Comparison of ENCODE assay signal across 15 cellular contexts in genomic region chr9:11158063-11158462, GRCh38.
A peak's percentile ranks its signal among the peaks of the same experiment; 100 is the strongest.
DNase-seq lines count a peak whose midpoint lies in the region; ATAC-seq and TF ChIP-seq lines count a peak whose summit lies in the region.
"Had no signal": no experiment of that assay in that cellular context is flagged by ENCODE, and none has a peak within 500 bp of the region (broad histone marks: within the 10 kb centered on the region; RNA-seq: fewer than 3 reads in every experiment).

No MANE protein-coding gene starts in this region.

- H3K4ac ChIP-seq in neuronal stem cell (ENCODE audit: low read length): no peak overlapping the region

- no CpG with 5 or more reads among the region's 1 CpG for WGBS in neuronal stem cell (ENCODE audit: extremely low coverage in 2 of 2, insufficient read length in 2 of 2, insufficient replicate concordance in 1 of 2), 2 donors

- H2AFZ ChIP-seq in neuronal stem cell (ENCODE audit: low read length): no peak overlapping the region
- H2AFZ ChIP-seq: GM23248 had no signal

- no peaks in the 10 kb centered on the region for H3K36me3 Mint-ChIP-seq in T-helper 2 cell treated with Interferon-gamma antibody and Interleukin-4, amounts not matched to agents 5 μg/mL and 100 μg/mL, for 36 hours (ENCODE audit: low read depth)
- no peaks in the 10 kb centered on the region for H3K36me3 Mint-ChIP-seq in activated CD8-positive, alpha-beta T cell treated with anti-CD3 and anti-CD28 coated beads for 36 hours (ENCODE audit: low read depth)
- H3K36me3 Mint-ChIP-seq: CD4-positive, CD25-positive, alpha-beta regulatory T cell had no signal

- no peaks in the 10 kb centered on the region for H3K4me1 Mint-ChIP-seq in T-helper 2 cell treated with Interferon-gamma antibody and Interleukin-4, amounts not matched to agents 5 μg/mL and 100 μg/mL, for 36 hours (ENCODE audit: low read depth)
- H3K4me1 Mint-ChIP-seq in activated CD8-positive, alpha-beta T cell treated with anti-CD3 and anti-CD28 coated beads for 36 hours (ENCODE audit: low read depth): no peaks in the 10 kb centered on the region
- H3K4me1 Mint-ChIP-seq: CD4-positive, CD25-positive, alpha-beta regulatory T cell had no signal

- H2BK12ac ChIP-seq in neuronal stem cell (ENCODE audit: low read length): no peak overlapping the region

- no peak overlapping the region for H3K27ac Mint-ChIP-seq in T-helper 2 cell treated with Interferon-gamma antibody and Interleukin-4, amounts not matched to agents 5 μg/mL and 100 μg/mL, for 36 hours
- H3K27ac Mint-ChIP-seq in activated CD8-positive, alpha-beta T cell treated with anti-CD3 and anti-CD28 coated beads for 36 hours: no peak overlapping the region
- H3K27ac Mint-ChIP-seq: CD4-positive, CD25-positive, alpha-beta regulatory T cell had no signal

- H3K9me3 ChIP-seq in neuronal stem cell (replicated peaks in 1 of 2; ENCODE audit: control insufficient read depth in 2 of 2, insufficient read depth in 1 of 2, low read depth in 1 of 2, low read length in 2 of 2): no peaks in the 10 kb centered on the region

- H4K91ac ChIP-seq in neuronal stem cell (ENCODE audit: low read depth, low read length, poor library complexity): no peak overlapping the region

- H3K27ac ChIP-seq in neuronal stem cell (replicated peaks; ENCODE audit: low read length): no peak overlapping the region
- H3K27ac ChIP-seq: BLaER1, GM23248, HL-60 had no signal

- DNase-seq in left ventricle myocardium superior (peak; percentile 7), left cardiac atrium (no peak), amniotic epithelial cell (ENCODE audit: low read depth) (peak; percentile 59), neuronal stem cell (ENCODE audit: low spot score) (no peak), ecto neural progenitor cell (ENCODE audit: low spot score) (no peak)
- no peak for DNase-seq in T-helper 2 cell treated with Interferon-gamma antibody and Interleukin-4, amounts not matched to agents 5 μg/mL and 100 μg/mL, for 36 hours (ENCODE audit: low spot score)
- no peak for DNase-seq in activated CD8-positive, alpha-beta T cell treated with anti-CD3 and anti-CD28 coated beads for 36 hours
- DNase-seq: 8988T; AML-193; CD4-positive, CD25-positive, alpha-beta regulatory T cell; DMS 273 treated with DMSO at 0.1 percent for 48 hours; GM23248 had no signal

- H3K9me3 Mint-ChIP-seq in T-helper 2 cell treated with Interferon-gamma antibody and Interleukin-4, amounts not matched to agents 5 μg/mL and 100 μg/mL, for 36 hours: peaks cover 67% of the 10 kb centered on the region
- peaks cover 20% of the 10 kb centered on the region for H3K9me3 Mint-ChIP-seq in activated CD8-positive, alpha-beta T cell treated with anti-CD3 and anti-CD28 coated beads for 36 hours

- no peak overlapping the region for H3K14ac ChIP-seq in neuronal stem cell (ENCODE audit: low read length)

- no peaks in the 10 kb centered on the region for H3K27me3 ChIP-seq in neuronal stem cell (ENCODE audit: control insufficient read depth in 3 of 3, insufficient read depth in 3 of 3, low read depth in 1 of 3, low read length in 3 of 3)
- H3K27me3 ChIP-seq: BLaER1 had no signal

- no peaks in the 10 kb centered on the region for H3K36me3 ChIP-seq in neuronal stem cell (replicated peaks in 1 of 2; ENCODE audit: control insufficient read depth in 2 of 2, insufficient read depth in 2 of 2, low read length in 2 of 2)
- H3K36me3 ChIP-seq: BLaER1 had no signal

- no peak overlapping the region for H2BK5ac ChIP-seq in neuronal stem cell (ENCODE audit: low read length)

- H3K9ac ChIP-seq in neuronal stem cell (ENCODE audit: low read depth, low read length, poor library complexity): no peak overlapping the region
- H3K9ac ChIP-seq: BLaER1, GM23248 had no signal

- H3K23ac ChIP-seq in neuronal stem cell (ENCODE audit: low read depth, low read length, poor library complexity): no peak overlapping the region

- H4K8ac ChIP-seq in neuronal stem cell (ENCODE audit: low read depth, low read length): no peak overlapping the region

- H3K4me3 Mint-ChIP-seq in T-helper 2 cell treated with Interferon-gamma antibody and Interleukin-4, amounts not matched to agents 5 μg/mL and 100 μg/mL, for 36 hours: no peak overlapping the region
- no peak overlapping the region for H3K4me3 Mint-ChIP-seq in activated CD8-positive, alpha-beta T cell treated with anti-CD3 and anti-CD28 coated beads for 36 hours
- H3K4me3 Mint-ChIP-seq: CD4-positive, CD25-positive, alpha-beta regulatory T cell had no signal

- no peak overlapping the region for H2BK120ac ChIP-seq in neuronal stem cell (ENCODE audit: low read depth, low read length)

- intact Hi-C loops in left ventricle myocardium superior (cut with micrococcal nuclease): no loop called here
- intact Hi-C loops in left cardiac atrium (cut with DNase I): no loop called here
- intact Hi-C loops in activated CD8-positive, alpha-beta T cell treated with anti-CD3 and anti-CD28 coated beads for 36 hours (cut with micrococcal nuclease): no loop called here

- ATAC-seq in left ventricle myocardium superior (no peak), left cardiac atrium (no peak)
- no peak for ATAC-seq in activated CD8-positive, alpha-beta T cell treated with anti-CD3 and anti-CD28 coated beads for 36 hours
- ATAC-seq: HCT116 had no signal

- H3K4me2 ChIP-seq in neuronal stem cell (ENCODE audit: insufficient read depth, low read length, poor library complexity, severe bottlenecking): no peak overlapping the region
- H3K4me2 ChIP-seq: BLaER1 had no signal

- no peaks in the 10 kb centered on the region for H3K79me1 ChIP-seq in neuronal stem cell (ENCODE audit: low read depth, low read length)

- no peaks in the 10 kb centered on the region for H3K4me1 ChIP-seq in neuronal stem cell (ENCODE audit: control insufficient read depth in 2 of 2, insufficient read depth in 1 of 2, low read depth in 1 of 2, low read length in 2 of 2)
- H3K4me1 ChIP-seq: BLaER1 had no signal

- peak overlapping the region in 1 of 2 donors; percentile 42 for H3K4me3 ChIP-seq in neuronal stem cell (ENCODE audit: low read length in 2 of 2)
- H3K4me3 ChIP-seq: BLaER1, GM23248 had no signal

- POLR2A ChIA-PET in activated CD8-positive, alpha-beta T cell treated with anti-CD3 and anti-CD28 coated beads for 36 hours (lab: Charles Lee): no interaction called here

- CTCF ChIA-PET in activated CD8-positive, alpha-beta T cell treated with anti-CD3 and anti-CD28 coated beads for 36 hours (lab: Charles Lee): no interaction called here

- H2BK15ac ChIP-seq in neuronal stem cell (ENCODE audit: low read length): no peak overlapping the region

- H3K27me3 Mint-ChIP-seq in T-helper 2 cell treated with Interferon-gamma antibody and Interleukin-4, amounts not matched to agents 5 μg/mL and 100 μg/mL, for 36 hours (ENCODE audit: low read depth): no peaks in the 10 kb centered on the region
- no peaks in the 10 kb centered on the region for H3K27me3 Mint-ChIP-seq in activated CD8-positive, alpha-beta T cell treated with anti-CD3 and anti-CD28 coated beads for 36 hours
- H3K27me3 Mint-ChIP-seq: CD4-positive, CD25-positive, alpha-beta regulatory T cell had no signal

- H2AK5ac ChIP-seq in neuronal stem cell (ENCODE audit: low read depth, low read length): peak overlapping the region; percentile 49

- H3K18ac ChIP-seq in neuronal stem cell (ENCODE audit: low read length): no peak overlapping the region

- no peak for TF ChIP-seq CTCF in activated CD8-positive, alpha-beta T cell treated with anti-CD3 and anti-CD28 coated beads for 36 hours (IDR thresholded peaks at IDR 0.05)

Comparison
In these comparisons a context has a peak if more than half of its experiments do, and no peak if none do; other contexts are left out.
1. DNase-seq: peak in left ventricle myocardium superior (single experiment) and amniotic epithelial cell (single experiment); none in left cardiac atrium (single experiment), neuronal stem cell (single experiment), ecto neural progenitor cell (single experiment), T-helper 2 cell treated with Interferon-gamma antibody and Interleukin-4, amounts not matched to agents 5 μg/mL and 100 μg/mL, for 36 hours (single experiment) and activated CD8-positive, alpha-beta T cell treated with anti-CD3 and anti-CD28 coated beads for 36 hours (single experiment).